8 cellular contexts compared by ENCODE assay signal in the genomic region with DNA sequence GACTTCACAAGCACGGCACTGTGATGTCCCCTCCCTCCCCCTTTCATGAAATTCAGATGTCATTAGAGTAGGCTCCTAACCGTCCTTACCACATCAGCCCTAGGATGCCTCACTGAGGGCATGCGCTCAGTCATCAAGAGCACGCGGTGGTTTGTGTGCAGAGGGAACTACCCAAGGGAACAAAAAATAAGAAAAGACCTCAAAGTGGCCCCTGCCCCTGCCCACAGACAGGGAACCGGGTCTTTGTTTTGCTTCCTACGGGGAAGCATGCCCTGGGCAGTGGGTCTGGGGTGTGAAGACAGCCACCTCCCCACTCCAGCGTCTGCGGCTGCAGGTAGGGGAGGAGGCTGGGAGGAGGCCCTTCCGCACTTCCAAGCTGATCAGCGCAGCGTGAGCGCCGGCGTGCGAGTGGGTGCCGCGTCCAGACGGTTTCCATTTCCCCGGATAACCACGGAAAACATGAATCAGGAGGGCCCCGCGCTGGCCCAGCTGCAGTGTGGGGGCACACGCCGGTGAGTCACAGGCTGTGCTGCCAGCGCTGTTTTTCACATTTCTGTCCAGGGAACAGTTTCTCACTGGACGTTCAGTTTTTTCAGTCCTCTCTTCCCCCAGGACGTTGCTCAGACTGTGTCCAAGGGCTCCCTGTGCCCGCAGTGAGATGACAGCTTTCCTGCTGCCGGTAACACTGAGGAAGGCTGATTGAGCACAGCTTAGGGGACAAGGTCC.
DNase-seq lines count a peak whose midpoint lies in the region; ATAC-seq and TF ChIP-seq lines count a peak whose summit lies in the region.

No MANE protein-coding gene starts in this region.

- H3K9me3 ChIP-seq in RWPE2 (ENCODE audit: severe bottlenecking) (no peaks in the 10 kb centered on the region), esophagus muscularis mucosa (no peaks in the 10 kb centered on the region), skeletal muscle tissue (ENCODE audit: control insufficient read depth in 3 of 3, low read length in 3 of 3) (no peaks in the 10 kb centered on the region), colonic mucosa (no peaks in the 10 kb centered on the region)

- TF ChIP-seq CTCF in AG09309 (IDR thresholded peaks at IDR 0.05; ENCODE audit: control insufficient read depth, insufficient read depth, low read depth, low read length, missing control alignments) (no peak), RWPE2 (IDR thresholded peaks at IDR 0.05; ENCODE audit: poor library complexity, severe bottlenecking) (no peak), esophagus muscularis mucosa (IDR thresholded peaks at IDR 0.05) (no peak), colonic mucosa (IDR thresholded peaks at IDR 0.05) (no peak)

- TF ChIP-seq EP300 in esophagus muscularis mucosa (IDR thresholded peaks at IDR 0.05): no peak

- H3K27ac ChIP-seq in RWPE2 (ENCODE audit: poor library complexity, severe bottlenecking) (no peak overlapping the region), esophagus muscularis mucosa (replicated peaks in 1 of 4) (peak overlapping the region; percentile 34 to 73 (median 63)), skeletal muscle tissue (ENCODE audit: low read depth, low read length) (peak overlapping the region; percentile 37), colonic mucosa (no peak overlapping the region)

- H3K4me3 ChIP-seq in AG09309 (ENCODE audit: control insufficient read depth, low read depth, low read length) (peak overlapping the region; percentile 23), RWPE2 (ENCODE audit: severe bottlenecking) (no peak overlapping the region), esophagus muscularis mucosa (peak overlapping the region in 1 of 4 donors; percentile 19), skeletal muscle tissue (ENCODE audit: low read length in 3 of 3) (peak overlapping the region in 2 of 3 donors; percentile 14 to 22), colonic mucosa (no peak overlapping the region)

- WGBS in esophagus muscularis mucosa: 49% methylated on average over 25 of the region's 30 CpGs

- TF ChIP-seq POLR2A in esophagus muscularis mucosa (IDR thresholded peaks at IDR 0.05; ENCODE audit: low read depth): no peak

- no peaks in the 10 kb centered on the region for H3K4me1 ChIP-seq in RWPE2 (ENCODE audit: insufficient read depth, poor library complexity, severe bottlenecking)
- peaks cover 8 to 38% (median 28%) of the 10 kb centered on the region in 4 donors for H3K4me1 ChIP-seq in esophagus muscularis mucosa
- H3K4me1 ChIP-seq in skeletal muscle tissue (ENCODE audit: control insufficient read depth in 3 of 3, insufficient read depth in 3 of 3, low read length in 3 of 3): peaks cover 23 to 30% (median 26%) of the 10 kb centered on the region in 3 donors
- no peaks in the 10 kb centered on the region for H3K4me1 ChIP-seq in colonic mucosa

- DNase-seq in AG09309 (ENCODE audit: low read depth): peak; percentile 80
- DNase-seq in RWPE2 (ENCODE audit: low spot score): no peak
- DNase-seq in esophagus muscularis mucosa (ENCODE audit: extremely low spot score): peak; percentile 87
- DNase-seq in D341Med (ENCODE audit: low spot score): no peak
- no peak for DNase-seq in colonic mucosa
- DNase-seq in NK-92 (lab: John Stamatoyannopoulos, UW; ENCODE audit: unreplicated experiment): no peak

- H3K27me3 ChIP-seq in RWPE2 (ENCODE audit: insufficient read depth, poor library complexity, severe bottlenecking) (no peaks in the 10 kb centered on the region), esophagus muscularis mucosa (no peaks in the 10 kb centered on the region), skeletal muscle tissue (ENCODE audit: control insufficient read depth in 3 of 3, insufficient read depth in 3 of 3, low read length in 3 of 3) (peaks cover 2 to 11% (median 9%) of the 10 kb centered on the region in 3 donors), colonic mucosa (no peaks in the 10 kb centered on the region)

- intact Hi-C loops in esophagus muscularis mucosa (cut with DNase I): loop anchor here (10.0 kb wide), 1 partner anchor 419 kb away; no protein-coding TSS in a partner anchor
- intact Hi-C loops in colonic mucosa (cut with DNase I): loop anchor here (10.0 kb wide), 2 partner anchors 319 to 419 kb away; no protein-coding TSS in a partner anchor

- H3K36me3 ChIP-seq in RWPE2 (ENCODE audit: low read depth) (no peaks in the 10 kb centered on the region), esophagus muscularis mucosa (no peaks in the 10 kb centered on the region), skeletal muscle tissue (ENCODE audit: control insufficient read depth in 3 of 3, insufficient read depth in 3 of 3, low read length in 3 of 3) (no peaks in the 10 kb centered on the region), colonic mucosa (no peaks in the 10 kb centered on the region)

- H3K9ac ChIP-seq in skeletal muscle tissue (ENCODE audit: low read depth in 1 of 3, low read length in 3 of 3) (peak overlapping the region in 1 of 3 donors; percentile 41), colonic mucosa (ENCODE audit: low read depth in 2 of 2, low read length in 2 of 2) (no peak overlapping the region)

- ATAC-seq in RWPE2 (ENCODE audit: low read depth) (peak; percentile 40; the same call in 2 of the 3 replicates), HG02852 (IDR thresholded peaks at IDR 0.05; ENCODE audit: unreplicated experiment) (no peak)

Comparison
In these comparisons a context has a peak if more than half of its experiments do, and no peak if none do; other contexts are left out.
1. DNase-seq: peak in AG09309 (single experiment) and esophagus muscularis mucosa (single experiment); none in RWPE2 (single experiment), D341Med (single experiment), colonic mucosa (single experiment) and NK-92 (single experiment).
2. H3K4me3 ChIP-seq: peak in AG09309 (single experiment) and skeletal muscle tissue (2 of 3); none in RWPE2 (single experiment) and colonic mucosa (single experiment).
3. H3K27ac ChIP-seq: peak in esophagus muscularis mucosa (4 of 4) and skeletal muscle tissue (single experiment); none in RWPE2 (single experiment) and colonic mucosa (single experiment).